Comparison of ENCODE assay signal across 26 cellular contexts in genomic region chr5:52807723-52808122, GRCh38. TPM values are rescaled to one million over a fixed set of nuclear protein-coding genes. Genes with fewer than 3 reads are reported as not detected.
A peak's percentile ranks its signal among the peaks of the same experiment; 100 is the strongest.
DNase-seq lines count a peak whose midpoint lies in the region; ATAC-seq and TF ChIP-seq lines count a peak whose summit lies in the region.
"Had no signal": no experiment of that assay in that cellular context is flagged by ENCODE, and none has a peak within 500 bp of the region (broad histone marks: within the 10 kb centered on the region; RNA-seq: fewer than 3 reads in every experiment).

No MANE protein-coding gene starts in this region.

- no peaks in the 10 kb centered on the region for H3K9me3 ChIP-seq in HEK293 (ENCODE audit: control insufficient read depth, insufficient read depth, low read depth, low read length)
- H3K9me3 ChIP-seq in RWPE2 (ENCODE audit: severe bottlenecking): no peaks in the 10 kb centered on the region
- no peaks in the 10 kb centered on the region for H3K9me3 ChIP-seq in left lung
- H3K9me3 ChIP-seq in stomach: no peaks in the 10 kb centered on the region
- H3K9me3 ChIP-seq in prostate gland: no peaks in the 10 kb centered on the region
- H3K9me3 ChIP-seq: ovary, suprapubic skin, vagina had no signal

- POLR2A ChIA-PET in HEK293 (lab: Yijun Ruan, JAX): interaction anchor here (0.6 to 1.0 kb wide), 2 partner anchors 8 to 1504 kb away, joined by 3 to 8 read pairs; no protein-coding TSS in a partner anchor

- CTCF ChIA-PET in HEK293 (lab: Yijun Ruan, JAX): no interaction called here

- H3K36me3 ChIP-seq in HEK293 (ENCODE audit: control insufficient read depth in 2 of 2, insufficient read depth in 1 of 2, low read length in 2 of 2) (peaks cover 4 to 12% of the 10 kb centered on the region in 2 experiments; a peak in 1 of 3 replicates), RWPE2 (ENCODE audit: low read depth) (peaks cover 31% of the 10 kb centered on the region), left lung (peaks cover 0 to 7% of the 10 kb centered on the region in 2 donors), stomach (peaks cover 0 to 8% (median 0%) of the 10 kb centered on the region in 4 donors), prostate gland (no peaks in the 10 kb centered on the region)
- H3K36me3 ChIP-seq: ovary, vagina had no signal

- TF ChIP-seq CTCF in HEK293 (tag by site-specific recombination; IDR thresholded peaks at IDR 0.05): no peak
- TF ChIP-seq CTCF in RWPE2 (IDR thresholded peaks at IDR 0.05; ENCODE audit: poor library complexity, severe bottlenecking): no peak
- TF ChIP-seq CTCF in left lung (IDR thresholded peaks at IDR 0.05): no peak
- no peak for TF ChIP-seq CTCF in stomach (IDR thresholded peaks at IDR 0.05)
- no peak for TF ChIP-seq CTCF in prostate gland (IDR thresholded peaks at IDR 0.05)

- peak; percentile 43; the same call in 1 of the 3 replicates for ATAC-seq in RWPE2 (ENCODE audit: low read depth)
- peak; percentile 28 for ATAC-seq in left lung
- no peak for ATAC-seq in HG02973 (IDR thresholded peaks at IDR 0.05; ENCODE audit: unreplicated experiment)
- no peak for ATAC-seq in HG03520 (IDR thresholded peaks at IDR 0.05; ENCODE audit: unreplicated experiment)
- no peak for ATAC-seq in HG03139 (IDR thresholded peaks at IDR 0.05; ENCODE audit: unreplicated experiment)

- TF ChIP-seq POLR2A in stomach (IDR thresholded peaks at IDR 0.05) (no peak), prostate gland (IDR thresholded peaks at IDR 0.05) (no peak)

- no peak overlapping the region for H3K4me3 ChIP-seq in HEK293 (ENCODE audit: low read depth, low read length)
- no peak overlapping the region for H3K4me3 ChIP-seq in RWPE2 (ENCODE audit: severe bottlenecking)
- no peak overlapping the region for H3K4me3 ChIP-seq in left lung
- no peak overlapping the region for H3K4me3 ChIP-seq in stomach
- no peak overlapping the region for H3K4me3 ChIP-seq in prostate gland
- H3K4me3 ChIP-seq: dorsolateral prefrontal cortex, ovary, suprapubic skin, vagina had no signal

- TF ChIP-seq EP300 in stomach (IDR thresholded peaks at IDR 0.05): no peak

- intact Hi-C loops in left lung (cut with DNase I) (loop anchor here in 1 of 2 donors (10.0 kb wide), 1 partner anchor 87 kb away; no protein-coding TSS in a partner anchor), stomach (cut with DNase I; ENCODE audit: low total_unique reads) (no loop called here), prostate gland (cut with DNase I) (no loop called here)

- peaks cover 11% of the 10 kb centered on the region for H3K4me1 ChIP-seq in HEK293 (ENCODE audit: control insufficient read depth, insufficient read depth, low read length)
- H3K4me1 ChIP-seq in RWPE2 (ENCODE audit: insufficient read depth, poor library complexity, severe bottlenecking): peaks cover 45% of the 10 kb centered on the region
- peaks cover 26 to 83% of the 10 kb centered on the region in 2 donors for H3K4me1 ChIP-seq in left lung
- H3K4me1 ChIP-seq in stomach: peaks cover 8 to 99% (median 60%) of the 10 kb centered on the region in 4 donors
- H3K4me1 ChIP-seq in prostate gland (replicated peaks): no peaks in the 10 kb centered on the region

- DNase-seq in RWPE2 (ENCODE audit: low spot score) (no peak), left lung (no peak), stomach (no peak), prostate gland (ENCODE audit: low spot score) (no peak)
- DNase-seq: activated CD4-positive, alpha-beta T cell treated with anti-CD3 and anti-CD28 coated beads for 1 hour; activated gamma-delta T cell; activated naive CD8-positive, alpha-beta T cell treated with anti-CD3 and anti-CD28 coated beads, Interleukin-2, amount 10 ng/mL, durations not matched to agents 7 days and 5 days; activated T-cell treated with anti-CD3 and anti-CD28 coated beads, Interleukin-2, amount 50 U/mL, for 24 hours; dorsolateral prefrontal cortex; islet precursor cell; KBM-7; MM.1S; NCI-H2081; NCI-H446; NCI-H82; nephron progenitor cell; ovary; stimulated activated CD4-positive, alpha-beta T cell treated with anti-CD3 and anti-CD28 coated beads, Interleukin-2, amount 100 ng/mL, for 48 hours; T-helper 2 cell had no signal

- H3K27me3 ChIP-seq in RWPE2 (ENCODE audit: insufficient read depth, poor library complexity, severe bottlenecking) (no peaks in the 10 kb centered on the region), left lung (no peaks in the 10 kb centered on the region), stomach (no peaks in the 10 kb centered on the region), prostate gland (replicated peaks; ENCODE audit: insufficient read depth) (no peaks in the 10 kb centered on the region)
- H3K27me3 ChIP-seq: dorsolateral prefrontal cortex, ovary, suprapubic skin, vagina had no signal

- H3K27ac ChIP-seq in HEK293 (ENCODE audit: extremely low read depth, low read depth, low read length) (no peak overlapping the region), RWPE2 (ENCODE audit: poor library complexity, severe bottlenecking) (no peak overlapping the region), left lung (peak overlapping the region; percentile 9 to 34), stomach (peak overlapping the region in 3 of 5 donors; percentile 42 to 79 (median 58)), prostate gland (no peak overlapping the region)
- H3K27ac ChIP-seq: dorsolateral prefrontal cortex, ovary, RWPE1, suprapubic skin, vagina had no signal

TF ChIP-seq in HEK293, 187 proteins besides CTCF, POLR2A, EP300 and RAD21 (continues in another document):
- no peak for TF ChIP-seq PATZ1 (tag by site-specific recombination; IDR thresholded peaks at IDR 0.05)
- peak; percentile 36; the same call in 1 of the 2 replicates for TF ChIP-seq IKZF3 (tag by site-specific recombination; IDR thresholded peaks at IDR 0.05)
- TF ChIP-seq ZNF510 (tag by site-specific recombination; IDR thresholded peaks at IDR 0.05; ENCODE audit: insufficient replicate concordance): no peak
- TF ChIP-seq ZNF571 (tag by site-specific recombination; IDR thresholded peaks at IDR 0.05): no peak
- no peak for TF ChIP-seq ZNF560 (tag by site-specific recombination; IDR thresholded peaks at IDR 0.05; ENCODE audit: borderline replicate concordance)
- no peak for TF ChIP-seq ZNF658 (tag by site-specific recombination; IDR thresholded peaks at IDR 0.05)
- no peak for TF ChIP-seq ZNF350 (tag by site-specific recombination; IDR thresholded peaks at IDR 0.05)
- TF ChIP-seq FEZF1 (tag by site-specific recombination; IDR thresholded peaks at IDR 0.05): peak; percentile 46
- no peak for TF ChIP-seq ZNF248 (tag by site-specific recombination; IDR thresholded peaks at IDR 0.05)
- TF ChIP-seq, protein P1, sequence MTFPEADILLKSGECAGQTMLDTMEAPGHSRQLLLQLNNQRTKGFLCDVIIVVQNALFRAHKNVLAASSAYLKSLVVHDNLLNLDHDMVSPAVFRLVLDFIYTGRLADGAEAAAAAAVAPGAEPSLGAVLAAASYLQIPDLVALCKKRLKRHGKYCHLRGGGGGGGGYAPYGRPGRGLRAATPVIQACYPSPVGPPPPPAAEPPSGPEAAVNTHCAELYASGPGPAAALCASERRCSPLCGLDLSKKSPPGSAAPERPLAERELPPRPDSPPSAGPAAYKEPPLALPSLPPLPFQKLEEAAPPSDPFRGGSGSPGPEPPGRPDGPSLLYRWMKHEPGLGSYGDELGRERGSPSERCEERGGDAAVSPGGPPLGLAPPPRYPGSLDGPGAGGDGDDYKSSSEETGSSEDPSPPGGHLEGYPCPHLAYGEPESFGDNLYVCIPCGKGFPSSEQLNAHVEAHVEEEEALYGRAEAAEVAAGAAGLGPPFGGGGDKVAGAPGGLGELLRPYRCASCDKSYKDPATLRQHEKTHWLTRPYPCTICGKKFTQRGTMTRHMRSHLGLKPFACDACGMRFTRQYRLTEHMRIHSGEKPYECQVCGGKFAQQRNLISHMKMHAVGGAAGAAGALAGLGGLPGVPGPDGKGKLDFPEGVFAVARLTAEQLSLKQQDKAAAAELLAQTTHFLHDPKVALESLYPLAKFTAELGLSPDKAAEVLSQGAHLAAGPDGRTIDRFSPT (tag by site-specific recombination; IDR thresholded peaks at IDR 0.05): no peak
- TF ChIP-seq ZNF16 (tag by site-specific recombination; IDR thresholded peaks at IDR 0.05; ENCODE audit: low read depth): no peak
- TF ChIP-seq ATF2 (tag by site-specific recombination; IDR thresholded peaks at IDR 0.05; ENCODE audit: low read depth): no peak; the same call in 1 of the 2 replicates
- TF ChIP-seq ZNF664 (tag by site-specific recombination; IDR thresholded peaks at IDR 0.05): peak; percentile 72; the same call in 1 of the 2 replicates

RNA-seq across cellular contexts. Expression of gene ITGA1, which starts 20.0 kb away (rescaled TPM):
- total RNA-seq in left lung (100 to 1,000 TPM in 1 of 2 donors, 10 to 100 TPM in 1; 87.5 to 127 TPM), stomach (100 to 1,000 TPM in 3 of 5 donors, 10 to 100 TPM in 2; 71.4 to 507 (median 145) TPM), prostate gland (10 to 100 TPM; 43.7 to 78.3 TPM)
- 10 to 100 TPM in 1 of 3 donors, 1 to 10 TPM in 2; 2.7 to 11.9 (median 2.9) TPM for polyA plus RNA-seq in stomach

RNA-seq across cellular contexts. Expression of gene PELO, which starts 20.0 kb away (rescaled TPM):
- total RNA-seq in left lung (10 to 100 TPM; 40.9 to 47.6 TPM), stomach (10 to 100 TPM in 4 of 5 donors, 1 to 10 TPM in 1; 5.8 to 62.2 (median 12.8) TPM), prostate gland (10 to 100 TPM; 14.9 to 18.8 TPM)
- 10 to 100 TPM in 2 of 3 donors, 1 to 10 TPM in 1; 6.4 to 13.4 (median 12.3) TPM for polyA plus RNA-seq in stomach

Comparison
In these comparisons a context has a peak if more than half of its experiments do, and no peak if none do; other contexts are left out.
1. H3K27ac ChIP-seq: peak in left lung (2 of 2) and stomach (3 of 5); none in HEK293 (single experiment), RWPE2 (single experiment) and prostate gland (0 of 2).
2. ATAC-seq: peak in RWPE2 (single experiment) and left lung (single experiment); none in HG02973 (single experiment), HG03520 (single experiment) and HG03139 (single experiment).